ENCODE assay signal across 20 cellular contexts in the genomic region with DNA sequence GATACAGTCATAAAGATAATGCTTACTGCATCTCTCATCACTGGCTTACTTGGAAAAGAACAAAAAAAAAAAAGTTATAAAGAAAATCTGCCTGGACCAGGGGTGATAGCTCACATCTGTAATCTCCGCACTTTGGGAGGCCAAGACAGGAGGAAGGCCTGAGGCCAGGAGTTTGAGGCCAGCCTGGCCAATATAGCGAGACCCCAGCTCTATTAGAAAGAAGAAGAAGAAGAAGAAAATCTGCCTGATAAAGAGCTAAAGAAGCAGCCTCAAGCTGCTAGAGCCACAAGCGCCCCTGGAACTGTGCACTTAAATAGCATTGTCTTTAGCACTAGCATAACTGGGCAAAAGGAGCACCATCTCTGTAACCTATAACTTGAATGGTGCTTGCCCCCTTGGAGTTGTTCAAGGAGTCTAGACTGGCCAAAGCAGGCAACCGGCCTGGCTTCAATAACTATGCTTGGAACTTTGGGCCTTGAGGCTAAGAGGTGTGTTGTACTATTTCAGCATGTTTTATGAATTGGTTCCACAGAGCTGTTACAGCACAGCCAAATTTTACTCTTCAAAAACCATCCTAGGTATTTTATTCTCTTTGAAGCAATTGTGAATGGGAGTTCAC. TPM values are rescaled to one million over a fixed set of nuclear protein-coding genes. Genes with fewer than 3 reads are reported as not detected.
DNase-seq lines count a peak whose midpoint lies in the region; ATAC-seq lines count a peak whose summit lies in the region.
"Had no signal": no experiment of that assay in that cellular context is flagged by ENCODE, and none has a peak within 500 bp of the region (broad histone marks: within the 10 kb centered on the region; RNA-seq: fewer than 3 reads in every experiment).

No MANE protein-coding gene starts in this region.

- H3K4me3 Mint-ChIP-seq in activated naive CD4-positive, alpha-beta T cell treated with anti-CD3 and anti-CD28 coated beads, Interleukin-2, amount 10 ng/mL, durations not matched to agents 7 days and 5 days, result no peak overlapping the region
- no peak overlapping the region for H3K4me3 Mint-ChIP-seq in activated T-helper 17 cell treated with anti-CD3 and anti-CD28 coated beads, Interleukin-2, amount 50 U/mL, for 72 hours
- H3K4me3 Mint-ChIP-seq: activated CD4-positive, alpha-beta memory T cell treated with anti-CD3 and anti-CD28 coated beads, Interleukin-2, amount 10 ng/mL, durations not matched to agents 7 days and 5 days; CD8-positive, alpha-beta T cell; nephron; stimulated activated naive B cell treated with anti-CD40 and anti-IgM and Interleukin-4, amounts not matched to agents 10 μg/mL and 1 μg/mL and 100 μg/mL, for 72 hours had no signal

- no peaks in the 10 kb centered on the region for H3K27me3 ChIP-seq in trophoblast cell (ENCODE audit: insufficient read depth, low read length)
- H3K27me3 ChIP-seq: body of pancreas, dorsolateral prefrontal cortex, gastrocnemius medialis, vagina had no signal

- H3K4me1 ChIP-seq in trophoblast cell (ENCODE audit: control insufficient read depth in 1 of 2, insufficient read depth in 2 of 2, low read length in 2 of 2), result no peaks in the 10 kb centered on the region
- H3K4me1 ChIP-seq: body of pancreas, gastrocnemius medialis, HAP-1, lower lobe of right lung, vagina had no signal

- H3K27ac Mint-ChIP-seq in activated naive CD4-positive, alpha-beta T cell treated with anti-CD3 and anti-CD28 coated beads, Interleukin-2, amount 10 ng/mL, durations not matched to agents 7 days and 5 days, result peak overlapping the region; percentile 60
- peak overlapping the region; percentile 50 for H3K27ac Mint-ChIP-seq in activated T-helper 17 cell treated with anti-CD3 and anti-CD28 coated beads, Interleukin-2, amount 50 U/mL, for 72 hours
- H3K27ac Mint-ChIP-seq: activated CD4-positive, alpha-beta memory T cell treated with anti-CD3 and anti-CD28 coated beads, Interleukin-2, amount 10 ng/mL, durations not matched to agents 7 days and 5 days; CD8-positive, alpha-beta T cell had no signal

- H3K36me3 Mint-ChIP-seq in activated naive CD4-positive, alpha-beta T cell treated with anti-CD3 and anti-CD28 coated beads, Interleukin-2, amount 10 ng/mL, durations not matched to agents 7 days and 5 days, result peaks cover 27% of the 10 kb centered on the region
- peaks cover 56% of the 10 kb centered on the region for H3K36me3 Mint-ChIP-seq in activated T-helper 17 cell treated with anti-CD3 and anti-CD28 coated beads, Interleukin-2, amount 50 U/mL, for 72 hours (ENCODE audit: low read depth)

- H3K23ac ChIP-seq in trophoblast cell (ENCODE audit: low read length), result no peak overlapping the region

- no peaks in the 10 kb centered on the region for H3K27me3 Mint-ChIP-seq in activated naive CD4-positive, alpha-beta T cell treated with anti-CD3 and anti-CD28 coated beads, Interleukin-2, amount 10 ng/mL, durations not matched to agents 7 days and 5 days
- no peaks in the 10 kb centered on the region for H3K27me3 Mint-ChIP-seq in activated T-helper 17 cell treated with anti-CD3 and anti-CD28 coated beads, Interleukin-2, amount 50 U/mL, for 72 hours
- H3K27me3 Mint-ChIP-seq: activated CD4-positive, alpha-beta memory T cell treated with anti-CD3 and anti-CD28 coated beads, Interleukin-2, amount 10 ng/mL, durations not matched to agents 7 days and 5 days; stimulated activated naive B cell treated with anti-CD40 and anti-IgM and Interleukin-4, amounts not matched to agents 10 μg/mL and 1 μg/mL and 100 μg/mL, for 72 hours had no signal

- H3K4me1 Mint-ChIP-seq in activated naive CD4-positive, alpha-beta T cell treated with anti-CD3 and anti-CD28 coated beads, Interleukin-2, amount 10 ng/mL, durations not matched to agents 7 days and 5 days, result no peaks in the 10 kb centered on the region
- H3K4me1 Mint-ChIP-seq in activated T-helper 17 cell treated with anti-CD3 and anti-CD28 coated beads, Interleukin-2, amount 50 U/mL, for 72 hours, result no peaks in the 10 kb centered on the region
- H3K4me1 Mint-ChIP-seq: activated CD4-positive, alpha-beta memory T cell treated with anti-CD3 and anti-CD28 coated beads, Interleukin-2, amount 10 ng/mL, durations not matched to agents 7 days and 5 days; stimulated activated naive B cell treated with anti-CD40 and anti-IgM and Interleukin-4, amounts not matched to agents 10 μg/mL and 1 μg/mL and 100 μg/mL, for 72 hours had no signal

- H3K27ac ChIP-seq in trophoblast cell (ENCODE audit: low read depth, low read length), result no peak overlapping the region
- H3K27ac ChIP-seq: body of pancreas, dorsolateral prefrontal cortex, gastrocnemius medialis, HL-60, lower lobe of right lung, skin epidermis, vagina had no signal

- H3K18ac ChIP-seq in trophoblast cell (ENCODE audit: low read length), result no peak overlapping the region

- no peaks in the 10 kb centered on the region for H3K9me3 ChIP-seq in trophoblast cell (ENCODE audit: insufficient read depth, low read depth, low read length)
- H3K9me3 ChIP-seq: body of pancreas, gastrocnemius medialis, HAP-1, lower lobe of right lung, vagina had no signal

- no peak overlapping the region for H4K91ac ChIP-seq in trophoblast cell (ENCODE audit: low read depth, low read length)

- no peak overlapping the region for H2AK5ac ChIP-seq in trophoblast cell (ENCODE audit: low read length)

- no peak overlapping the region for H3K9ac ChIP-seq in trophoblast cell (ENCODE audit: low read length)

- H3K9me3 Mint-ChIP-seq in activated naive CD4-positive, alpha-beta T cell treated with anti-CD3 and anti-CD28 coated beads, Interleukin-2, amount 10 ng/mL, durations not matched to agents 7 days and 5 days, result no peaks in the 10 kb centered on the region
- no peaks in the 10 kb centered on the region for H3K9me3 Mint-ChIP-seq in activated T-helper 17 cell treated with anti-CD3 and anti-CD28 coated beads, Interleukin-2, amount 50 U/mL, for 72 hours
- H3K9me3 Mint-ChIP-seq: activated CD4-positive, alpha-beta memory T cell treated with anti-CD3 and anti-CD28 coated beads, Interleukin-2, amount 10 ng/mL, durations not matched to agents 7 days and 5 days; CD8-positive, alpha-beta T cell; nephron; stimulated activated naive B cell treated with anti-CD40 and anti-IgM and Interleukin-4, amounts not matched to agents 10 μg/mL and 1 μg/mL and 100 μg/mL, for 72 hours had no signal

- H2BK5ac ChIP-seq in trophoblast cell (ENCODE audit: low read depth, low read length, poor library complexity), result no peak overlapping the region

- H3K36me3 ChIP-seq in trophoblast cell (ENCODE audit: control insufficient read depth in 1 of 2, insufficient read depth in 2 of 2, low read length in 2 of 2), result peaks cover 3 to 5% of the 10 kb centered on the region in 2 experiments
- H3K36me3 ChIP-seq: gastrocnemius medialis, lower lobe of right lung, vagina had no signal

- in situ Hi-C loops in KBM-7 (cut with MboI; ENCODE audit: low pct_unique_long_range_greater_than_20kb, low sequenced_read_pairs), result loop anchor here (25.0 kb wide), 1 partner anchor 365 kb away; no protein-coding TSS in a partner anchor

- no peak for DNase-seq in activated naive CD4-positive, alpha-beta T cell treated with anti-CD3 and anti-CD28 coated beads, Interleukin-2, amount 10 ng/mL, durations not matched to agents 7 days and 5 days
- DNase-seq in activated naive CD4-positive, alpha-beta T cell treated with anti-CD3 and anti-CD28 coated beads, Interleukin-2, amount 50 U/mL, for 16 hours, result no peak
- peak; percentile 26 for DNase-seq in NAMALWA (ENCODE audit: low spot score)
- peak; percentile 48 to 70 for DNase-seq in trophoblast cell
- DNase-seq in activated CD4-positive, alpha-beta T cell treated with anti-CD3 and anti-CD28 coated beads, Interleukin-2, amount 50 U/mL, for 1 hour, result no peak
- DNase-seq in KBM-7, result no peak
- DNase-seq: lower lobe of right lung had no signal

- no peak overlapping the region for H3K4me3 ChIP-seq in trophoblast cell (ENCODE audit: low read depth, low read length)
- H3K4me3 ChIP-seq: body of pancreas, dorsolateral prefrontal cortex, gastrocnemius medialis, HAP-1, lower lobe of right lung, skin epidermis, vagina had no signal

- no peak overlapping the region for H2AFZ ChIP-seq in trophoblast cell (ENCODE audit: insufficient read depth, low read length, poor library complexity)

- no peak overlapping the region for H3K4me2 ChIP-seq in trophoblast cell (ENCODE audit: low read length)

- no peaks in the 10 kb centered on the region for H3K79me2 ChIP-seq in trophoblast cell (ENCODE audit: control insufficient read depth, insufficient read depth, low read length, poor library complexity)

- no peak overlapping the region for H3K4ac ChIP-seq in trophoblast cell (ENCODE audit: low read depth, low read length)

- H4K8ac ChIP-seq in trophoblast cell (ENCODE audit: low read depth, low read length), result no peak overlapping the region

- ATAC-seq in activated T-helper 17 cell treated with anti-CD3 and anti-CD28 coated beads, Interleukin-2, amount 50 U/mL, for 72 hours (replicated peaks), result no peak
- ATAC-seq in GM21381 (IDR thresholded peaks at IDR 0.05; ENCODE audit: unreplicated experiment), result no peak

- no peak overlapping the region for H4K12ac ChIP-seq in trophoblast cell (ENCODE audit: low read depth, low read length)

- H2BK120ac ChIP-seq in trophoblast cell (ENCODE audit: insufficient read depth, low read length, poor library complexity), result no peak overlapping the region

- H3K79me1 ChIP-seq in trophoblast cell (ENCODE audit: low read length), result no peaks in the 10 kb centered on the region

- CTCF ChIA-PET in activated naive CD4-positive, alpha-beta T cell treated with anti-CD3 and anti-CD28 coated beads, Interleukin-2, amount 10 ng/mL, durations not matched to agents 7 days and 5 days (lab: Charles Lee), result interaction anchor here (0.6 to 3.1 kb wide), 27 partner anchors 10 to 1434 kb away, joined by 3 to 27 read pairs (median 6); no protein-coding TSS in a partner anchor

- no peak overlapping the region for H2BK12ac ChIP-seq in trophoblast cell (ENCODE audit: low read length)

- no peak overlapping the region for H3K14ac ChIP-seq in trophoblast cell (ENCODE audit: low read length)

- no CpG with 5 or more reads among the region's 4 CpGs for WGBS in trophoblast cell (ENCODE audit: extremely low coverage, insufficient coverage, insufficient read length)

RNA-seq across cellular contexts. Expression of a gene that starts 53.2 kb away (rescaled TPM):
- 100 to 1,000 TPM; 160 to 222 TPM for total RNA-seq in activated T-helper 17 cell treated with anti-CD3 and anti-CD28 coated beads, Interleukin-2, amount 50 U/mL, for 72 hours
- polyA plus RNA-seq in trophoblast cell (2013), result 103 and 108 TPM in 2 replicates

Comparison
In these comparisons a context has a peak if more than half of its experiments do, and no peak if none do; other contexts are left out.
1. DNase-seq: peak in NAMALWA (single experiment) and trophoblast cell (2 of 2); none in activated naive CD4-positive, alpha-beta T cell treated with anti-CD3 and anti-CD28 coated beads, Interleukin-2, amount 10 ng/mL, durations not matched to agents 7 days and 5 days (single experiment), activated naive CD4-positive, alpha-beta T cell treated with anti-CD3 and anti-CD28 coated beads, Interleukin-2, amount 50 U/mL, for 16 hours (single experiment), activated CD4-positive, alpha-beta T cell treated with anti-CD3 and anti-CD28 coated beads, Interleukin-2, amount 50 U/mL, for 1 hour (single experiment) and KBM-7 (single experiment).